In the genomic region with DNA sequence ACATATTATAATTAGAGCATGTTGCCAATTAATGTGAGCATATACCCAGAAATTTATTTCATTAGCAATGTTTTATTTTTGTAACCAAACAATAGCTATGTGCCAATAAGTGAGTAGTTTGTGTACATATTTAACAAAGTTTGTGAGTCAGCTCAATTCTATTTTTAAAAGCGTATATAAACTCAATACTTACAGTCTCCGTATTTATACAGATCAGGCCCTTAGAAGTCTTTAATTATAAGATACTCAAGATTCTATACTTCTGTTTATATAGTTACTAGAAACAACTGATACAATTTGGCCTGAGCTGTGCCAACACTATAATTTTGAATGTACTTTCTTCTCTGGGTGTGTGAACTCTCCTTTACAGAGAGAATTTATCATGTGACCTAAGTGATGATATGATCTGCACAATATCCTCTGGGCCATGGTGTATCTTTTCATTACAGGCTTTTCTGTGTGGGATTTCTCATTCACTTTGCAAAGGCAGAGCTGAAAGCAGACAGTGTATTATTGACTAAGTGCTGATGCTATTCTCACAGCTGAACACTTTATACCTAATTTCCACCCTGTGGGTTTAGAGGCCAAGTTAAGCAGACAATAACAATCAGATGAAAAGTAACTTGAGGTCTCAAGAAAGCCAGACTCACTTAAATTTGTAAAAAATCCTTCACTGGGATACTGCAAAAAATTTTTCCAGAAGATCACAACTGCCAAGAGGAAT, we compare ENCODE assay signal across 25 cellular contexts.
DNase-seq lines count a peak whose midpoint lies in the region; ATAC-seq and TF ChIP-seq lines count a peak whose summit lies in the region.
"Had no signal": no experiment of that assay in that cellular context is flagged by ENCODE, and none has a peak within 500 bp of the region (broad histone marks: within the 10 kb centered on the region; RNA-seq: fewer than 3 reads in every experiment).

No MANE protein-coding gene starts in this region.

- H3K4me1 ChIP-seq in heart left ventricle (peaks cover 0 to 16% (median 5%) of the 10 kb centered on the region in 12 donors), thyroid gland (no peaks in the 10 kb centered on the region)
- H3K4me1 ChIP-seq: pancreas had no signal

- DNase-seq in heart left ventricle (no peak), left cardiac atrium (no peak), choroid plexus epithelial cell (ENCODE audit: low read depth) (peak; percentile 23), iris pigment epithelial cell (ENCODE audit: low read depth) (peak; percentile 39), thyroid gland (no peak), activated gamma-delta T cell treated with Interleukin-2 at 50 U/mL for 16 hours (no peak), DMS53 (lab: John Stamatoyannopoulos, UW) (no peak)
- DNase-seq: activated CD8-positive, alpha-beta T cell treated with anti-CD3 and anti-CD28 coated beads for 36 hours; activated naive CD4-positive, alpha-beta T cell treated with Interleukin-2 at 50 U/mL for 16 hours; activated T-cell treated with anti-CD3 and anti-CD28 coated beads, Interleukin-2, amount 50 U/mL, for 1 hour; anterior cingulate cortex; C1 segment of cervical spinal cord; head of caudate nucleus; NCI-H146; NCI-H2171; NCI-H82; pancreas; SIG-M5; stimulated activated CD4-positive, alpha-beta T cell treated with anti-CD3 and anti-CD28 coated beads, Interleukin-1b, Interleukin-23, amount 100 ng/mL, for 48 hours; stimulated activated naive CD4-positive, alpha-beta T cell had no signal

- H3K9me3 ChIP-seq in heart left ventricle (no peaks in the 10 kb centered on the region), thyroid gland (no peaks in the 10 kb centered on the region)
- H3K9me3 ChIP-seq: pancreas had no signal

- ATAC-seq in heart left ventricle (no peak), left cardiac atrium (no peak), HG02852 (IDR thresholded peaks at IDR 0.05; ENCODE audit: unreplicated experiment) (no peak)
- ATAC-seq: activated CD8-positive, alpha-beta T cell treated with anti-CD3 and anti-CD28 coated beads for 36 hours; pancreas; sciatic nerve; WTC11 had no signal

- H3K27me3 ChIP-seq in heart left ventricle, result no peaks in the 10 kb centered on the region
- no peaks in the 10 kb centered on the region for H3K27me3 ChIP-seq in thyroid gland
- H3K27me3 ChIP-seq: pancreas had no signal

- TF ChIP-seq POLR2A in heart left ventricle (IDR thresholded peaks at IDR 0.05), result no peak
- TF ChIP-seq POLR2A in thyroid gland (IDR thresholded peaks at IDR 0.05), result no peak

- TF ChIP-seq CTCF in heart left ventricle (IDR thresholded peaks at IDR 0.05) (no peak), choroid plexus epithelial cell (conservative IDR thresholded peaks at IDR 0.05; ENCODE audit: low read depth, low read length) (no peak), thyroid gland (IDR thresholded peaks at IDR 0.05) (no peak)

- H3K36me3 ChIP-seq in heart left ventricle, result no peaks in the 10 kb centered on the region
- no peaks in the 10 kb centered on the region for H3K36me3 ChIP-seq in thyroid gland
- H3K36me3 ChIP-seq: pancreas had no signal

- H3K4me3 ChIP-seq in heart left ventricle (no peak overlapping the region), choroid plexus epithelial cell (ENCODE audit: low read depth, low read length) (no peak overlapping the region), thyroid gland (replicated peaks in 1 of 3) (no peak overlapping the region)
- H3K4me3 ChIP-seq: coronary artery, lung, pancreas had no signal

- intact Hi-C loops in heart left ventricle (cut with DNase I) (loop anchor here in 1 of 10 donors (5.0 kb wide), 1 partner anchor 42 kb away; no protein-coding TSS in a partner anchor), left cardiac atrium (cut with DNase I) (no loop called here), thyroid gland (cut with DNase I) (no loop called here)

- WGBS in heart left ventricle, 4 donors, result 28 to 52% (median 33%) methylated on average over 2 of the region's 2 CpGs
- 69 to 74% methylated on average over 2 of the region's 2 CpGs for WGBS in thyroid gland, 2 donors

- H3K27ac ChIP-seq in heart left ventricle (peak overlapping the region in 7 of 12 donors; percentile 1 to 41 (median 10)), thyroid gland (no peak overlapping the region)
- H3K27ac ChIP-seq: coronary artery, pancreas had no signal

Comparison
In these comparisons a context has a peak if more than half of its experiments do, and no peak if none do; other contexts are left out.
1. DNase-seq: peak in choroid plexus epithelial cell (single experiment) and iris pigment epithelial cell (single experiment); none in heart left ventricle (0 of 5), left cardiac atrium (single experiment), thyroid gland (0 of 2), activated gamma-delta T cell treated with Interleukin-2 at 50 U/mL for 16 hours (single experiment) and DMS53 (single experiment).
2. H3K27ac ChIP-seq: peak in heart left ventricle (7 of 12); none in thyroid gland (0 of 3).